ENCODE assay signal across 1 cellular context in genomic region chr7:47581821-47582747, GRCh38.
TF ChIP-seq lines count a peak whose summit lies in the region.

TSS of gene TNS3 (minus strand) at chr7:47582111. CDS start at chr7:47439636, 142,475 bp downstream.

TF ChIP-seq in neural cell, 6 proteins besides CTCF, POLR2A, EP300 and RAD21 (continued from another document):
- no peak for TF ChIP-seq REST (IDR thresholded peaks at IDR 0.05; ENCODE audit: borderline replicate concordance)
